ENCODE assay signal across 8 cellular contexts in genomic region chr19:55580628-55581144, GRCh38. TPM values are rescaled to one million over a fixed set of nuclear protein-coding genes. Genes with fewer than 3 reads are reported as not detected.
A peak's percentile ranks its signal among the peaks of the same experiment; 100 is the strongest.
DNase-seq lines count a peak whose midpoint lies in the region; ATAC-seq and TF ChIP-seq lines count a peak whose summit lies in the region.

ZNF579 (minus strand) TSS chr19:55580848; CDS start chr19:55579639, 1,209 bp downstream.

- no peaks in the 10 kb centered on the region for H3K27me3 Mint-ChIP-seq in activated naive CD8-positive, alpha-beta T cell

- no peak for TF ChIP-seq EP300 in suprapubic skin (IDR thresholded peaks at IDR 0.05)

- H3K36me3 ChIP-seq in SK-N-MC (ENCODE audit: insufficient read depth, low read length) (peaks cover 15% of the 10 kb centered on the region; the same call in 1 of the 2 replicates), osteoblast (ENCODE audit: insufficient read depth, low read length) (peaks cover 10% of the 10 kb centered on the region), suprapubic skin (peaks cover 23% of the 10 kb centered on the region)

- H3K9me3 ChIP-seq in SK-N-MC (ENCODE audit: low read depth, low read length) (no peaks in the 10 kb centered on the region), osteoblast (ENCODE audit: low read depth, low read length) (no peaks in the 10 kb centered on the region), suprapubic skin (no peaks in the 10 kb centered on the region)

- H4K20me1 ChIP-seq in osteoblast (ENCODE audit: insufficient read depth, low read length) = no peaks in the 10 kb centered on the region

- H3K27me3 ChIP-seq in osteoblast (ENCODE audit: insufficient read depth, low read length) = no peaks in the 10 kb centered on the region
- peaks cover under 1% of the 10 kb centered on the region for H3K27me3 ChIP-seq in suprapubic skin

- intact Hi-C loops in head of caudate nucleus (cut with DNase I) = no loop called here

- no peaks in the 10 kb centered on the region for H3K9me3 Mint-ChIP-seq in activated naive CD8-positive, alpha-beta T cell (ENCODE audit: low read depth)

- H3K4me3 ChIP-seq in NB4 (ENCODE audit: low read depth, low read length) (peak within 1 kb of the TSS; percentile 72), SK-N-MC (peak within 1 kb of the TSS; percentile 94), osteoblast (ENCODE audit: insufficient read depth, low read length) (peak within 1 kb of the TSS; percentile 93), suprapubic skin (peak within 1 kb of the TSS; percentile 70)

- H3K4me1 Mint-ChIP-seq in activated naive CD8-positive, alpha-beta T cell (ENCODE audit: low read depth) = peaks cover 23% of the 10 kb centered on the region

- H3K79me2 ChIP-seq in osteoblast (ENCODE audit: insufficient read depth, low read length) = peaks cover 23% of the 10 kb centered on the region

- H3K9ac ChIP-seq in SK-N-MC (ENCODE audit: insufficient read length) = peak within 1 kb of the TSS; percentile 96

- H3K4me1 ChIP-seq in osteoblast (ENCODE audit: insufficient read depth, low read length) (peaks cover 11% of the 10 kb centered on the region), suprapubic skin (peaks cover 27% of the 10 kb centered on the region)

- H3K27ac ChIP-seq in SK-N-MC (peak within 1 kb of the TSS; percentile 84; the same call in 1 of the 2 replicates), osteoblast (ENCODE audit: low read depth, low read length) (peak within 1 kb of the TSS; percentile 70), suprapubic skin (peak within 1 kb of the TSS; percentile 71)

- TF ChIP-seq POLR2A in GM15510 (IDR thresholded peaks at IDR 0.05; ENCODE audit: borderline replicate concordance, extremely low read depth, insufficient read length) = peak; percentile 48
- TF ChIP-seq POLR2A in NB4 (IDR thresholded peaks at IDR 0.05; ENCODE audit: extremely low read depth, insufficient read length) = no peak
- no peak for TF ChIP-seq POLR2A in suprapubic skin (IDR thresholded peaks at IDR 0.05)

- H3K4me3 Mint-ChIP-seq in activated naive CD8-positive, alpha-beta T cell = peak within 1 kb of the TSS; percentile 99

- H3K36me3 Mint-ChIP-seq in activated naive CD8-positive, alpha-beta T cell = peaks cover 8% of the 10 kb centered on the region

- DNase-seq in NB4 (ENCODE audit: low read depth) (peak; percentile 87), SK-N-MC (ENCODE audit: low read depth, low spot score) (no peak), head of caudate nucleus (peak; percentile 81 to 96 (median 92)), osteoblast (ENCODE audit: insufficient read length, low spot score, missing footprints) (peak; percentile 99), suprapubic skin (ENCODE audit: low spot score in 2 of 2) (peak; percentile 89 to 92)

- peak within 1 kb of the TSS; percentile 96 for H3K27ac Mint-ChIP-seq in activated naive CD8-positive, alpha-beta T cell

- no CpG with 5 or more reads among the region's 24 CpGs for WGBS in suprapubic skin

- ATAC-seq in GM21737 (IDR thresholded peaks at IDR 0.05; ENCODE audit: unreplicated experiment) = no peak

- H3K4me2 ChIP-seq in osteoblast (ENCODE audit: insufficient read depth, low read length) = peak within 1 kb of the TSS; percentile 90

- H2AFZ ChIP-seq in osteoblast (ENCODE audit: low read length) = peak within 1 kb of the TSS; percentile 92

- no peak for TF ChIP-seq CTCF in NB4 (IDR thresholded peaks at IDR 0.05; ENCODE audit: low read depth, low read length)
- no peak for TF ChIP-seq CTCF in osteoblast (IDR thresholded peaks at IDR 0.05; ENCODE audit: extremely low read depth, low read depth, low read length)
- no peak for TF ChIP-seq CTCF in suprapubic skin (IDR thresholded peaks at IDR 0.05)

RNA-seq across cellular contexts. Expression of gene ZNF579, which starts in this region (rescaled TPM):
- total RNA-seq in osteoblast (6.9 and 7.4 TPM in 2 replicates), suprapubic skin (1 to 10 TPM; 1.8 to 3.1 (median 2.8) TPM)
